35 cellular contexts compared by ENCODE assay signal in genomic region chr19:11450570-11451326, GRCh38. TPM values are rescaled to one million over a fixed set of nuclear protein-coding genes. Genes with fewer than 3 reads are reported as not detected.
DNase-seq lines count a peak whose midpoint lies in the region; ATAC-seq, FAIRE-seq and TF ChIP-seq lines count a peak whose summit lies in the region.
"Had no signal": no experiment of that assay in that cellular context is flagged by ENCODE, and none has a peak within 500 bp of the region (broad histone marks: within the 10 kb centered on the region; RNA-seq: fewer than 3 reads in every experiment).

No MANE protein-coding gene starts in this region.

- H4K20me1 ChIP-seq in SK-N-SH (ENCODE audit: insufficient read depth) (no peaks in the 10 kb centered on the region), Karpas-422 (ENCODE audit: insufficient read depth, low read depth, low read length) (no peaks in the 10 kb centered on the region), H1 (replicated peaks in 1 of 2; ENCODE audit: control insufficient read depth in 1 of 2, insufficient read depth in 2 of 2, low read length in 2 of 2) (peaks cover 3 to 12% of the 10 kb centered on the region in 2 experiments)

- TF ChIP-seq EP300 in SK-N-SH (IDR thresholded peaks at IDR 0.05; ENCODE audit: borderline replicate concordance in 1 of 2, low read depth in 1 of 2, low read length in 1 of 2) (no peak), H1 (IDR thresholded peaks at IDR 0.05; ENCODE audit: borderline replicate concordance in 1 of 2, low read depth in 2 of 2, low read length in 2 of 2) (no peak)

- H3K79me2 ChIP-seq in SK-N-SH (ENCODE audit: insufficient read depth) (no peaks in the 10 kb centered on the region), Karpas-422 (ENCODE audit: low read length) (no peaks in the 10 kb centered on the region), H1 (ENCODE audit: control insufficient read depth in 1 of 2, insufficient read depth in 2 of 2, low read length in 2 of 2) (no peaks in the 10 kb centered on the region)

- H3K9ac ChIP-seq in SK-N-SH = no peak overlapping the region
- H3K9ac ChIP-seq in Karpas-422 (ENCODE audit: low read length) = no peak overlapping the region
- H3K9ac ChIP-seq in H1 (replicated peaks in 1 of 4; ENCODE audit: extremely low read depth in 1 of 4, low read depth in 3 of 4, low read length in 3 of 4) = no peak overlapping the region

- no peak overlapping the region for H3K4ac ChIP-seq in H1 (replicated peaks; ENCODE audit: insufficient read length, low read depth, low read length)

- 98% methylated on average over 17 of the region's 21 CpGs for WGBS in SK-N-SH (ENCODE audit: low lambda C conversion rate)
- WGBS in H1 (ENCODE audit: extremely low coverage in 1 of 2, insufficient coverage in 1 of 2, insufficient read length in 1 of 2, insufficient replicate concordance in 2 of 2, low coverage in 1 of 2, low lambda C conversion rate in 2 of 2, missing lambda C conversion rate in 1 of 2), 2 experiments = 86% methylated on average over 17 of the region's 21 CpGs; no CpG with 5 or more reads in 1 of the 2 experiments

- TF ChIP-seq POLR2A in H1 (IDR thresholded peaks at IDR 0.05; ENCODE audit: control extremely low read depth in 1 of 2, low read depth in 2 of 2, low read length in 2 of 2) = no peak

- POLR2A ChIA-PET in SK-N-SH (lab: Yijun Ruan, JAX) (interaction anchor here (0.6 to 1.1 kb wide), 2 partner anchors 30 to 121 kb away, joined by 3 to 4 read pairs; partner anchors contain the start of gene ELAVL3), H1 (lab: Charles Lee; ENCODE audit: partially characterized antibody) (interaction anchor here (1.9 to 3.3 kb wide), 4 partner anchors 10 to 33 kb away, joined by 6 to 14 read pairs (median 8); partner anchors contain the start of gene RGL3)

- H3K4me3 ChIP-seq in SK-N-SH (ENCODE audit: low read depth in 2 of 2, low read length in 1 of 2) (no peak overlapping the region), Karpas-422 (ENCODE audit: low read length) (no peak overlapping the region), H1 (ENCODE audit: extremely low read depth in 1 of 4, insufficient read depth in 2 of 4, low read depth in 3 of 4, low read length in 4 of 4) (no peak overlapping the region), SJCRH30 (no peak overlapping the region)
- H3K4me3 ChIP-seq: gastroesophageal sphincter, lung, PC-9, suprapubic skin, upper lobe of right lung had no signal

- H3K27ac ChIP-seq in SK-N-SH (ENCODE audit: low read depth in 2 of 2, low read length in 1 of 2) (no peak overlapping the region; a peak in 1 of 4 replicates), Karpas-422 (ENCODE audit: low read length) (no peak overlapping the region), H1 (ENCODE audit: low read depth, low read length) (no peak overlapping the region), SJCRH30 (no peak overlapping the region)
- H3K27ac ChIP-seq: C4-2B, gastroesophageal sphincter, HL-60, PC-9, suprapubic skin, upper lobe of right lung had no signal

- H3K23ac ChIP-seq in H1 (ENCODE audit: insufficient read length) = no peak overlapping the region

- no peak overlapping the region for H3K18ac ChIP-seq in H1 (ENCODE audit: extremely low read depth, low read length)

- no peaks in the 10 kb centered on the region for H3K79me1 ChIP-seq in H1 (ENCODE audit: low read depth, low read length)

- H4K5ac ChIP-seq in H1 (ENCODE audit: insufficient read length, low read depth, low read length) = no peak overlapping the region

- no peak for FAIRE-seq in H1 (lab: Jason Lieb, UNC)
- FAIRE-seq: H54 had no signal

- DNase-seq in SK-N-SH (peak; percentile 59), Karpas-422 (no peak), H1 (ENCODE audit: low read depth in 1 of 2, low spot score in 2 of 2) (no peak), retina (peak; percentile 33), SJCRH30 (no peak), NCI-H345 (lab: John Stamatoyannopoulos, UW) (no peak)
- DNase-seq: activated CD4-positive, alpha-beta T cell treated with anti-CD3 and anti-CD28 coated beads for 4 hours; activated naive CD4-positive, alpha-beta T cell treated with anti-CD3 and anti-CD28 coated beads, Interleukin-2, amount 50 U/mL, for 16 hours; Caco-2; DMS79; hippocampal formation; naive thymus-derived CD4-positive, alpha-beta T cell; NCI-H1694 treated with DMSO at 0.1 percent for 48 hours; NCI-H526 treated with DMSO at 0.1 percent for 48 hours; NK-92 treated with Interleukin-12 subunit alpha and Interleukin-12 subunit beta, amount 100 ng/mL, for 24 hours; PC-9; SHP77 treated with DMSO at 0.1 percent for 48 hours; stimulated activated naive B cell treated with anti-CD40 and anti-IgM and Interleukin-4, amounts not matched to agents 10 μg/mL and 1 μg/mL and 100 μg/mL, for 72 hours; T-helper 9 cell; upper lobe of right lung had no signal

- no peak overlapping the region for H4K91ac ChIP-seq in H1 (replicated peaks; ENCODE audit: insufficient read length, low read length)

- no peak for TF ChIP-seq RAD21 in SK-N-SH (IDR thresholded peaks at IDR 0.05; ENCODE audit: low read length)
- no peak for TF ChIP-seq RAD21 in H1 (IDR thresholded peaks at IDR 0.05 in 1 of 2, conservative IDR thresholded peaks at IDR 0.05 in 1 of 2; ENCODE audit: low read depth in 2 of 2, low read length in 2 of 2)

- no peaks in the 10 kb centered on the region for H3K27me3 ChIP-seq in SK-N-SH (ENCODE audit: insufficient read depth)
- no peaks in the 10 kb centered on the region for H3K27me3 ChIP-seq in Karpas-422 (ENCODE audit: low read length)
- no peaks in the 10 kb centered on the region for H3K27me3 ChIP-seq in H1 (replicated peaks in 1 of 4; ENCODE audit: control insufficient read depth in 3 of 4, extremely low read depth in 1 of 4, insufficient read depth in 3 of 4, low read length in 3 of 4)
- H3K27me3 ChIP-seq in SJCRH30 = no peaks in the 10 kb centered on the region
- H3K27me3 ChIP-seq: suprapubic skin, upper lobe of right lung had no signal

- H2BK12ac ChIP-seq in H1 (ENCODE audit: low read depth, low read length) = no peak overlapping the region

- no peak overlapping the region for H2BK120ac ChIP-seq in H1 (replicated peaks; ENCODE audit: low read depth, low read length)

- H3K4me2 ChIP-seq in SK-N-SH (no peak overlapping the region), Karpas-422 (ENCODE audit: low read depth, low read length, poor library complexity, severe bottlenecking) (peak overlapping the region; percentile 63), H1 (ENCODE audit: insufficient read depth in 1 of 2, low read depth in 2 of 2, low read length in 2 of 2) (no peak overlapping the region; a peak in 1 of 4 replicates)
- H3K4me2 ChIP-seq: PC-9 had no signal

- H2BK20ac ChIP-seq in H1 (ENCODE audit: low read length) = no peak overlapping the region

- H3K36me3 ChIP-seq in SK-N-SH (replicated peaks in 1 of 2; ENCODE audit: control insufficient read depth in 1 of 2, insufficient read depth in 2 of 2, low read length in 1 of 2) (peaks cover 8 to 27% of the 10 kb centered on the region in 2 experiments), Karpas-422 (ENCODE audit: insufficient read depth, low read length) (no peaks in the 10 kb centered on the region; the same call in 1 of the 2 replicates), H1 (ENCODE audit: control insufficient read depth in 2 of 4, insufficient read depth in 4 of 4, low read length in 3 of 4) (peaks cover 6 to 33% (median 24%) of the 10 kb centered on the region in 4 experiments; a peak in 5 of 8 replicates), SJCRH30 (peaks cover 11% of the 10 kb centered on the region; the same call in 1 of the 2 replicates)

- H4K8ac ChIP-seq in H1 (ENCODE audit: extremely low read depth, insufficient read depth, low read length) = peak overlapping the region; percentile 62

- no peak overlapping the region for H2BK5ac ChIP-seq in H1 (ENCODE audit: low read depth, low read length)

- no peaks in the 10 kb centered on the region for H3K4me1 ChIP-seq in SK-N-SH (ENCODE audit: control insufficient read depth in 1 of 2, insufficient read depth in 2 of 2, low read depth in 1 of 2, low read length in 1 of 2)
- peaks cover 19% of the 10 kb centered on the region for H3K4me1 ChIP-seq in Karpas-422 (ENCODE audit: low read length)
- H3K4me1 ChIP-seq in H1 (replicated peaks in 1 of 4; ENCODE audit: control insufficient read depth in 3 of 4, insufficient read depth in 4 of 4, low read length in 3 of 4) = peaks cover 2 to 13% (median 7%) of the 10 kb centered on the region in 4 experiments; a peak in 6 of 7 replicates
- 0 out of 2 replicates have a peak, but pooled peaks cover 2% of the 10 kb centered on the region for H3K4me1 ChIP-seq in SJCRH30
- H3K4me1 ChIP-seq: Caco-2, suprapubic skin, upper lobe of right lung had no signal

- H3F3A ChIP-seq in SK-N-SH (replicated peaks; ENCODE audit: insufficient read depth) = peaks cover 9% of the 10 kb centered on the region

- no peak overlapping the region for H2AK5ac ChIP-seq in H1 (ENCODE audit: low read depth, low read length)

- H2AFZ ChIP-seq in SK-N-SH (ENCODE audit: low read depth) (no peak overlapping the region), Karpas-422 (ENCODE audit: low read length) (no peak overlapping the region), H1 (ENCODE audit: low read length) (no peak overlapping the region)
- H2AFZ ChIP-seq: PC-9 had no signal

- H3K9me2 ChIP-seq in SK-N-SH (no peaks in the 10 kb centered on the region), Karpas-422 (replicated peaks; ENCODE audit: insufficient read depth, low read length) (no peaks in the 10 kb centered on the region)

- no peak overlapping the region for H3K56ac ChIP-seq in H1 (replicated peaks; ENCODE audit: insufficient read length, low read depth, low read length)

- H3K23me2 ChIP-seq in H1 (ENCODE audit: low read depth, low read length) = no peaks in the 10 kb centered on the region

- TF ChIP-seq CTCF in SK-N-SH (IDR thresholded peaks at IDR 0.05) = no peak
- no peak for TF ChIP-seq CTCF in H1 (IDR thresholded peaks at IDR 0.05; ENCODE audit: control extremely low read depth in 1 of 3, insufficient read depth in 1 of 3, low read depth in 1 of 3, low read length in 3 of 3)

- H3K14ac ChIP-seq in H1 (ENCODE audit: insufficient read length) = no peak overlapping the region

- ATAC-seq in SK-N-SH treated with all-trans-retinoic acid at 6 μM for 48 hours (no peak), GM21367 (IDR thresholded peaks at IDR 0.05; ENCODE audit: unreplicated experiment) (no peak)
- ATAC-seq: activated T-helper 17 cell treated with anti-CD3 and anti-CD28 coated beads, Interleukin-2, amount 50 U/mL, for 72 hours; gastroesophageal sphincter; naive thymus-derived CD4-positive, alpha-beta T cell; stimulated activated naive B cell treated with anti-CD40 and anti-IgM and Interleukin-4, amounts not matched to agents 10 μg/mL and 1 μg/mL and 100 μg/mL, for 72 hours; upper lobe of right lung had no signal

- H3K9me3 ChIP-seq in SK-N-SH (no peaks in the 10 kb centered on the region), Karpas-422 (ENCODE audit: low read length) (no peaks in the 10 kb centered on the region), H1 (ENCODE audit: insufficient read depth in 2 of 2, low read depth in 1 of 2, low read length in 1 of 2) (no peaks in the 10 kb centered on the region), SJCRH30 (replicated peaks) (no peaks in the 10 kb centered on the region)
- H3K9me3 ChIP-seq: Caco-2, gastroesophageal sphincter, suprapubic skin, upper lobe of right lung had no signal

- CTCF ChIA-PET in SK-N-SH (lab: Yijun Ruan, JAX) (interaction anchor here (0.7 to 4.2 kb wide), 5 partner anchors 9 to 73 kb away, joined by 3 to 18 read pairs (median 4); partner anchors contain the start of gene EPOR), H1 (lab: Charles Lee; ENCODE audit: partially characterized antibody) (no interaction called here)

- H2BK15ac ChIP-seq in H1 (ENCODE audit: low read length) = no peak overlapping the region

RNA-seq across cellular contexts. Expression of gene PRKCSH, which starts 15.3 kb away (rescaled TPM):
- 198 and 502 TPM in 2 replicates for polyA plus RNA-seq in SK-N-SH (2012; rRNA removed)
- polyA plus RNA-seq in SK-N-SH (2012; cell fraction: cytosol; rRNA removed) = 245 and 294 TPM in 2 replicates
- polyA plus RNA-seq in SK-N-SH (2012; cell fraction: nucleus; rRNA removed) = 658 and 734 TPM in 2 replicates
- 77.3 and 90.4 TPM in 2 replicates for total RNA-seq in Karpas-422 (2014; rRNA removed; shearing (Covaris generic); ENCODE audit: low replicate concordance)
- 337 and 341 TPM in 2 replicates for total RNA-seq in H1 (2021; fragmentation: NEBNext Ultra II Directional; extraction: Animal tissue kit (Norgen Biotek cat#: 25700))
- 97.2 and 267 TPM in 2 replicates for polyA plus RNA-seq in H1 (2011; rRNA removed)
- 109 TPM for polyA plus RNA-seq in H1 (2011; cell fraction: cytosol; rRNA removed)
- polyA plus RNA-seq in H1 (2011; cell fraction: nucleus; rRNA removed) = 496 TPM
- polyA plus RNA-seq in H1 (2012, experiment 1 of 2) = 197 to 438 TPM (median 349 TPM) in 4 replicates
- 305 TPM for polyA plus RNA-seq in H1 (2012, experiment 2 of 2)
- 349 TPM for polyA plus RNA-seq in H1 (2013, experiment 1 of 2)
- polyA plus RNA-seq in H1 (2013, experiment 2 of 2) = 317 TPM
- 114 and 172 TPM in 2 replicates for polyA minus RNA-seq in H1 (2011; rRNA and poly(A)+ RNA removed)
- polyA minus RNA-seq in H1 (2011; cell fraction: cytosol; rRNA and poly(A)+ RNA removed) = 276 TPM
- 164 TPM for polyA minus RNA-seq in H1 (2011; cell fraction: nucleus; rRNA and poly(A)+ RNA removed)
- total RNA-seq in SJCRH30 (2014; rRNA removed; shearing (Covaris generic)) = 136 and 164 TPM in 2 replicates

RNA-seq across cellular contexts. Expression of gene ODAD3, which starts 15.8 kb away (rescaled TPM):
- polyA plus RNA-seq in SK-N-SH (2012; rRNA removed) = 3.2 and 4.2 TPM in 2 replicates
- polyA plus RNA-seq in SK-N-SH (2012; cell fraction: cytosol; rRNA removed) = 2.1 and 2.3 TPM in 2 replicates
- 6.9 and 7.8 TPM in 2 replicates for polyA plus RNA-seq in SK-N-SH (2012; cell fraction: nucleus; rRNA removed)
- total RNA-seq in Karpas-422 (2014; rRNA removed; shearing (Covaris generic); ENCODE audit: low replicate concordance) = 0.32 TPM in 1 of 2 replicates, not detected in the other
- total RNA-seq in H1 (2021; fragmentation: NEBNext Ultra II Directional; extraction: Animal tissue kit (Norgen Biotek cat#: 25700)) = 1.6 and 2.2 TPM in 2 replicates
- polyA plus RNA-seq in H1 (2011; rRNA removed) = 2.1 and 4.4 TPM in 2 replicates
- 3.0 TPM for polyA plus RNA-seq in H1 (2011; cell fraction: cytosol; rRNA removed)
- 2.9 TPM for polyA plus RNA-seq in H1 (2011; cell fraction: nucleus; rRNA removed)
- 2.2 to 3.8 TPM (median 3.1 TPM) in 4 replicates for polyA plus RNA-seq in H1 (2012, experiment 1 of 2)
- polyA plus RNA-seq in H1 (2012, experiment 2 of 2) = 2.0 TPM
- 4.0 TPM for polyA plus RNA-seq in H1 (2013, experiment 1 of 2)
- 4.2 TPM for polyA plus RNA-seq in H1 (2013, experiment 2 of 2)
- polyA minus RNA-seq in H1 (2011; rRNA and poly(A)+ RNA removed) = 0.24 and 0.25 TPM in 2 replicates
- 0.95 TPM for polyA minus RNA-seq in H1 (2011; cell fraction: cytosol; rRNA and poly(A)+ RNA removed)
- 0.30 TPM for polyA minus RNA-seq in H1 (2011; cell fraction: nucleus; rRNA and poly(A)+ RNA removed)
- total RNA-seq in SJCRH30 (2014; rRNA removed; shearing (Covaris generic)) = 0.18 and 0.22 TPM in 2 replicates
- total RNA-seq: Caco-2; naive thymus-derived CD4-positive, alpha-beta T cell; skeletal muscle tissue had no signal
- polyA plus RNA-seq: naive thymus-derived CD4-positive, alpha-beta T cell had no signal

RNA-seq across cellular contexts. Expression of gene ELAVL3, which starts 30.1 kb away (rescaled TPM):
- polyA plus RNA-seq in SK-N-SH (2012; rRNA removed) = 0.48 and 0.68 TPM in 2 replicates
- polyA plus RNA-seq in SK-N-SH (2012; cell fraction: cytosol; rRNA removed) = 0.67 and 1.5 TPM in 2 replicates
- polyA plus RNA-seq in SK-N-SH (2012; cell fraction: nucleus; rRNA removed) = 1.0 and 1.6 TPM in 2 replicates
- total RNA-seq in Karpas-422 (2014; rRNA removed; shearing (Covaris generic); ENCODE audit: low replicate concordance) = not detected in 2 replicates
- 1.0 and 2.0 TPM in 2 replicates for total RNA-seq in H1 (2021; fragmentation: NEBNext Ultra II Directional; extraction: Animal tissue kit (Norgen Biotek cat#: 25700))
- polyA plus RNA-seq in H1 (2011; rRNA removed) = 0.80 and 1.2 TPM in 2 replicates
- 0.94 TPM for polyA plus RNA-seq in H1 (2011; cell fraction: cytosol; rRNA removed)
- 3.3 TPM for polyA plus RNA-seq in H1 (2011; cell fraction: nucleus; rRNA removed)
- 0.94 to 1.4 TPM (median 1.1 TPM) in 4 replicates for polyA plus RNA-seq in H1 (2012, experiment 1 of 2)
- 0.38 TPM for polyA plus RNA-seq in H1 (2012, experiment 2 of 2)
- polyA plus RNA-seq in H1 (2013, experiment 1 of 2) = 1.3 TPM
- 0.83 TPM for polyA plus RNA-seq in H1 (2013, experiment 2 of 2)
- 1.4 and 1.6 TPM in 2 replicates for polyA minus RNA-seq in H1 (2011; rRNA and poly(A)+ RNA removed)
- polyA minus RNA-seq in H1 (2011; cell fraction: cytosol; rRNA and poly(A)+ RNA removed) = not detected
- 2.8 TPM for polyA minus RNA-seq in H1 (2011; cell fraction: nucleus; rRNA and poly(A)+ RNA removed)
- total RNA-seq in SJCRH30 (2014; rRNA removed; shearing (Covaris generic)) = not detected in 2 replicates
- total RNA-seq: A172, Caco-2, dermis microvascular lymphatic vessel endothelial cell, omental fat pad, PC-9, pulmonary artery endothelial cell, skeletal muscle tissue, suprapubic skin, upper lobe of right lung had no signal
- polyA plus RNA-seq: fibroblast of lung; naive thymus-derived CD4-positive, alpha-beta T cell had no signal

RNA-seq across cellular contexts. Expression of gene RGL3, which starts 31.6 kb away (rescaled TPM):
- polyA plus RNA-seq in SK-N-SH (2012; rRNA removed) = 13.3 and 13.5 TPM in 2 replicates
- 2.1 and 2.9 TPM in 2 replicates for polyA plus RNA-seq in SK-N-SH (2012; cell fraction: cytosol; rRNA removed)
- polyA plus RNA-seq in SK-N-SH (2012; cell fraction: nucleus; rRNA removed) = 140 and 202 TPM in 2 replicates
- 2.5 TPM in 1 of 2 replicates, not detected in the other for total RNA-seq in Karpas-422 (2014; rRNA removed; shearing (Covaris generic); ENCODE audit: low replicate concordance)
- total RNA-seq in H1 (2021; fragmentation: NEBNext Ultra II Directional; extraction: Animal tissue kit (Norgen Biotek cat#: 25700)) = 40.9 and 47.8 TPM in 2 replicates
- polyA plus RNA-seq in H1 (2011; rRNA removed) = 36.9 and 78.7 TPM in 2 replicates
- polyA plus RNA-seq in H1 (2011; cell fraction: cytosol; rRNA removed) = 38.6 TPM
- polyA plus RNA-seq in H1 (2011; cell fraction: nucleus; rRNA removed) = 197 TPM
- polyA plus RNA-seq in H1 (2012, experiment 1 of 2) = 64.9 to 73.8 TPM (median 68.2 TPM) in 4 replicates
- 31.6 TPM for polyA plus RNA-seq in H1 (2012, experiment 2 of 2)
- 47.6 TPM for polyA plus RNA-seq in H1 (2013, experiment 1 of 2)
- 46.6 TPM for polyA plus RNA-seq in H1 (2013, experiment 2 of 2)
- 11.1 and 14.8 TPM in 2 replicates for polyA minus RNA-seq in H1 (2011; rRNA and poly(A)+ RNA removed)
- 29.8 TPM for polyA minus RNA-seq in H1 (2011; cell fraction: cytosol; rRNA and poly(A)+ RNA removed)
- polyA minus RNA-seq in H1 (2011; cell fraction: nucleus; rRNA and poly(A)+ RNA removed) = 57.1 TPM
- not detected in 2 replicates for total RNA-seq in SJCRH30 (2014; rRNA removed; shearing (Covaris generic))
- total RNA-seq: naive thymus-derived CD4-positive, alpha-beta T cell; skeletal muscle tissue had no signal
- polyA plus RNA-seq: naive thymus-derived CD4-positive, alpha-beta T cell had no signal

RNA-seq across cellular contexts. Expression of gene ZNF653, which starts 54.9 kb away (rescaled TPM):
- polyA plus RNA-seq in SK-N-SH (2012; rRNA removed) = 14.5 and 14.7 TPM in 2 replicates
- polyA plus RNA-seq in SK-N-SH (2012; cell fraction: cytosol; rRNA removed) = 7.2 and 10.5 TPM in 2 replicates
- 41.9 and 44.2 TPM in 2 replicates for polyA plus RNA-seq in SK-N-SH (2012; cell fraction: nucleus; rRNA removed)
- total RNA-seq in Karpas-422 (2014; rRNA removed; shearing (Covaris generic); ENCODE audit: low replicate concordance) = 6.1 and 11.3 TPM in 2 replicates
- 7.9 and 9.5 TPM in 2 replicates for total RNA-seq in H1 (2021; fragmentation: NEBNext Ultra II Directional; extraction: Animal tissue kit (Norgen Biotek cat#: 25700))
- 7.0 and 13.0 TPM in 2 replicates for polyA plus RNA-seq in H1 (2011; rRNA removed)
- polyA plus RNA-seq in H1 (2011; cell fraction: cytosol; rRNA removed) = 12.0 TPM
- 20.5 TPM for polyA plus RNA-seq in H1 (2011; cell fraction: nucleus; rRNA removed)
- 3.0 to 11.6 TPM (median 10.3 TPM) in 4 replicates for polyA plus RNA-seq in H1 (2012, experiment 1 of 2)
- polyA plus RNA-seq in H1 (2012, experiment 2 of 2) = 8.4 TPM
- polyA plus RNA-seq in H1 (2013, experiment 1 of 2) = 6.5 TPM
- polyA plus RNA-seq in H1 (2013, experiment 2 of 2) = 4.8 TPM
- polyA minus RNA-seq in H1 (2011; rRNA and poly(A)+ RNA removed) = 4.1 and 6.9 TPM in 2 replicates
- polyA minus RNA-seq in H1 (2011; cell fraction: cytosol; rRNA and poly(A)+ RNA removed) = 4.0 TPM
- 9.4 TPM for polyA minus RNA-seq in H1 (2011; cell fraction: nucleus; rRNA and poly(A)+ RNA removed)
- 2.8 and 3.5 TPM in 2 replicates for total RNA-seq in SJCRH30 (2014; rRNA removed; shearing (Covaris generic))

Comparison
In these comparisons a context has a peak if more than half of its experiments do, and no peak if none do; other contexts are left out.
1. DNase-seq: peak in SK-N-SH (single experiment) and retina (single experiment); none in Karpas-422 (single experiment), H1 (0 of 2), SJCRH30 (0 of 2) and NCI-H345 (single experiment).
2. Of the 17 proteins assayed by ChIP-seq in both H1 and SK-N-SH: peak only in H1: none; only in SK-N-SH: none; in both: POLR2AphosphoS5; in neither: 16.